ENCODE assay signal across 10 cellular contexts in the genomic region with DNA sequence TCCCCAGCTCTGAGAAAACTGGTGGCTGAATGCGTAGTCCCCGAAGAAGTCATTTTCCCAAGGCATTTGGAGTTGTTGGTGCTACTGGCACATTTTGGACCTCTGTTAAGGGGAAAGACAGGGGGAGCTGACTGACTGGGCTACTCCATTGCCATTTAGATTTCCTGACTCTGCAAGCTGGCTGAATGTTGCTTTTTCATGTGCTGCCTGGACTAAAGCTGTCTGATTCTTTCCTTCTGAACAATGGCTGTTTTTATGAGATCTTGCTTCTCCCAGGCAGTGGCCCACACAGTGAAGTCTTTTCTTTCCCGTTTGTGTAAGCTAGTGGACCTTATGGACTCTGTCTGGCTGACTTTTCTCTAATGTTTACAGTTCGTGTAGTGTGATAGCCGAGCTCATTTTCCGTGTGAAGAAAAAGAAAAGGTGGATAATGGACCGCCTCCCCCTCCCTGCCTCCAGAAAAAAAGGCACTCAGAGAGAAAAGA. TPM values are rescaled to one million over a fixed set of nuclear protein-coding genes. Genes with fewer than 3 reads are reported as not detected.
DNase-seq lines count a peak whose midpoint lies in the region; ATAC-seq and TF ChIP-seq lines count a peak whose summit lies in the region.
"Had no signal": no experiment of that assay in that cellular context is flagged by ENCODE, and none has a peak within 500 bp of the region (broad histone marks: within the 10 kb centered on the region; RNA-seq: fewer than 3 reads in every experiment).

No MANE protein-coding gene starts in this region.

- H3K27ac ChIP-seq in ACC112 (ENCODE audit: low read depth, low read length) (peak overlapping the region; percentile 80), osteoblast (ENCODE audit: low read depth, low read length) (peak overlapping the region; percentile 97)
- H3K27ac ChIP-seq: VCaP had no signal

- H3K27me3 ChIP-seq in ACC112 (ENCODE audit: insufficient read depth, low read length) (no peaks in the 10 kb centered on the region), osteoblast (ENCODE audit: insufficient read depth, low read length) (no peaks in the 10 kb centered on the region)

- H3K79me2 ChIP-seq in ACC112 (ENCODE audit: control insufficient read depth, insufficient read depth, low read length, unreplicated experiment) (peaks cover 30% of the 10 kb centered on the region), osteoblast (ENCODE audit: insufficient read depth, low read length) (peaks cover 78% of the 10 kb centered on the region)

- no peak for TF ChIP-seq CTCF in osteoblast (IDR thresholded peaks at IDR 0.05; ENCODE audit: extremely low read depth, low read depth, low read length)

- no peak overlapping the region for H2AFZ ChIP-seq in ACC112 (ENCODE audit: low read length, unreplicated experiment)
- H2AFZ ChIP-seq in osteoblast (ENCODE audit: low read length) = no peak overlapping the region

- H3K36me3 ChIP-seq in ACC112 (ENCODE audit: insufficient read depth, low read length) (no peaks in the 10 kb centered on the region), osteoblast (ENCODE audit: insufficient read depth, low read length) (no peaks in the 10 kb centered on the region)

- intact Hi-C loops in left ventricle myocardium superior (cut with micrococcal nuclease) = no loop called here

- no peaks in the 10 kb centered on the region for H3K9me3 ChIP-seq in osteoblast (ENCODE audit: low read depth, low read length)

- H3K4me3 ChIP-seq in ACC112 (ENCODE audit: low read depth, low read length) (peak overlapping the region; percentile 41; the same call in 1 of the 2 replicates), osteoblast (ENCODE audit: insufficient read depth, low read length) (peak overlapping the region; percentile 28)

- H3K4me2 ChIP-seq in osteoblast (ENCODE audit: insufficient read depth, low read length) = peak overlapping the region; percentile 60

- H3K4me1 ChIP-seq in ACC112 (ENCODE audit: control insufficient read depth, insufficient read depth, low read length, unreplicated experiment) (peaks cover 25% of the 10 kb centered on the region), osteoblast (ENCODE audit: insufficient read depth, low read length) (peaks cover 25% of the 10 kb centered on the region)

- peaks cover 7% of the 10 kb centered on the region for H4K20me1 ChIP-seq in osteoblast (ENCODE audit: insufficient read depth, low read length)

- peak in 42 of 56 donors; percentile 11 to 82 (median 44) for DNase-seq in amygdala (lab: John Stamatoyannopoulos, UW)
- DNase-seq in left ventricle myocardium superior = no peak
- DNase-seq in osteoblast (ENCODE audit: insufficient read length, low spot score, missing footprints) = no peak
- DNase-seq in cortex of kidney (lab: John Stamatoyannopoulos, UW) = no peak
- DNase-seq in 8988T = no peak
- DNase-seq: NCI-H2171 treated with DMSO at 0.1 percent for 48 hours had no signal

- ATAC-seq in left ventricle myocardium superior = peak; percentile 47
- ATAC-seq in GM18907 (IDR thresholded peaks at IDR 0.05; ENCODE audit: unreplicated experiment) = no peak
- no peak for ATAC-seq in HG03439 (IDR thresholded peaks at IDR 0.05; ENCODE audit: unreplicated experiment)

RNA-seq across cellular contexts. Expression of gene TRAK1, which starts 38.2 kb away (rescaled TPM):
- total RNA-seq in left ventricle myocardium superior = 323 TPM
- total RNA-seq in osteoblast = 60.4 and 65.7 TPM in 2 replicates

Comparison
In these comparisons a context has a peak if more than half of its experiments do, and no peak if none do; other contexts are left out.
1. DNase-seq: peak in amygdala (42 of 56); none in left ventricle myocardium superior (single experiment), osteoblast (single experiment), cortex of kidney (single experiment) and 8988T (single experiment).